24 cellular contexts compared by ENCODE assay signal in genomic region chr7:158311791-158312190, GRCh38.
"Had no signal": no experiment of that assay in that cellular context is flagged by ENCODE, and none has a peak within 500 bp of the region (broad histone marks: within the 10 kb centered on the region; RNA-seq: fewer than 3 reads in every experiment).

No MANE protein-coding gene starts in this region.

- ATAC-seq: activated T-cell treated with anti-CD3 and anti-CD28 coated beads, Interleukin-2, amount 50 U/mL, for 4 hours; esophagus mucosa; left colon; mucosa of descending colon; SK-N-SH treated with all-trans-retinoic acid at 6 μM for 48 hours; T-cell had no signal

- DNase-seq: activated CD4-positive, alpha-beta T cell treated with anti-CD3 and anti-CD28 coated beads for 1 hour; activated CD8-positive, alpha-beta memory T cell treated with anti-CD3 and anti-CD28 coated beads, Interleukin-2, amount 50 U/mL, for 48 hours; activated effector memory CD4-positive, alpha-beta T cell treated with Interleukin-2 at 50 U/mL for 16 hours; activated naive CD4-positive, alpha-beta T cell treated with anti-CD3 and anti-CD28 coated beads for 36 hours; activated T-cell treated with anti-CD3 and anti-CD28 coated beads, Interleukin-2, amount 50 U/mL, for 4 hours; amygdala; effector CD8-positive, alpha-beta T cell; hippocampal formation; left colon; mesenchymal stem cell; mucosa of descending colon; nephron progenitor cell; occipital lobe; retina; spleen; stimulated activated CD4-positive, alpha-beta T cell treated with anti-CD3 and anti-CD28 coated beads, Interleukin-4, amount 100 ng/mL, for 1 hour; stimulated activated naive CD4-positive, alpha-beta T cell; T-cell; uterus; WERI-Rb-1 had no signal

- H3K27ac ChIP-seq: spleen, uterus, WERI-Rb-1 had no signal

- H3K36me3 Mint-ChIP-seq: T-cell had no signal

- H3K4me3 ChIP-seq: mucosa of descending colon, spleen, uterus had no signal

- H3K4me3 Mint-ChIP-seq: activated naive CD4-positive, alpha-beta T cell treated with anti-CD3 and anti-CD28 coated beads for 36 hours; activated T-cell treated with anti-CD3 and anti-CD28 coated beads, Interleukin-2, amount 50 U/mL, for 4 hours; dendritic cell treated with granulocyte-macrophage colony-stimulating factor and Interleukin-4, amounts not matched to agents 40 ng/mL and 50 ng/mL, for 4 days; nephron progenitor cell; T-cell had no signal

- H3K27ac Mint-ChIP-seq: activated naive CD4-positive, alpha-beta T cell treated with anti-CD3 and anti-CD28 coated beads for 36 hours; dendritic cell treated with granulocyte-macrophage colony-stimulating factor and Interleukin-4, amounts not matched to agents 40 ng/mL and 50 ng/mL, for 4 days; nephron progenitor cell; progenitor cell of endocrine pancreas; T-cell had no signal

- H3K27me3 Mint-ChIP-seq: progenitor cell of endocrine pancreas had no signal

- H3K4me1 Mint-ChIP-seq: nephron progenitor cell, T-cell had no signal
